In genomic region chr5:143134900-143135299, GRCh38 we compare ENCODE assay signal across 16 cellular contexts.
A peak's percentile ranks its signal among the peaks of the same experiment; 100 is the strongest.
DNase-seq lines count a peak whose midpoint lies in the region; ATAC-seq and TF ChIP-seq lines count a peak whose summit lies in the region.
"Had no signal": no experiment of that assay in that cellular context is flagged by ENCODE, and none has a peak within 500 bp of the region (broad histone marks: within the 10 kb centered on the region; RNA-seq: fewer than 3 reads in every experiment).

No MANE protein-coding gene starts in this region.

- H3K9ac ChIP-seq in skeletal muscle tissue (ENCODE audit: low read depth in 1 of 3, low read length in 3 of 3) = peak overlapping the region in 1 of 3 donors; percentile 52

- H3K9me3 ChIP-seq in left ventricle myocardium inferior (replicated peaks) (no peaks in the 10 kb centered on the region), skeletal muscle tissue (ENCODE audit: control insufficient read depth in 3 of 3, low read length in 3 of 3) (no peaks in the 10 kb centered on the region)
- H3K9me3 ChIP-seq: spleen, vagina had no signal

- no peak overlapping the region for H3K4me3 ChIP-seq in left ventricle myocardium inferior
- H3K4me3 ChIP-seq in skeletal muscle tissue (ENCODE audit: low read length in 3 of 3) = no peak overlapping the region
- H3K4me3 ChIP-seq: spleen, vagina had no signal

- peak overlapping the region; percentile 61 for H3K27ac ChIP-seq in left ventricle myocardium inferior (replicated peaks)
- H3K27ac ChIP-seq in skeletal muscle tissue (ENCODE audit: low read depth, low read length) = peak overlapping the region; percentile 79
- H3K27ac ChIP-seq in substantia nigra (ENCODE audit: low read depth, low read length, poor library complexity, severe bottlenecking) = no peak overlapping the region
- H3K27ac ChIP-seq: vagina had no signal

- H3K36me3 ChIP-seq in left ventricle myocardium inferior = peaks cover 20% of the 10 kb centered on the region
- H3K36me3 ChIP-seq in skeletal muscle tissue (ENCODE audit: control insufficient read depth in 3 of 3, insufficient read depth in 3 of 3, low read length in 3 of 3) = no peaks in the 10 kb centered on the region
- H3K36me3 ChIP-seq: vagina had no signal

- intact Hi-C loops in left ventricle myocardium inferior (cut with micrococcal nuclease) = no loop called here
- intact Hi-C loops in Right ventricle myocardium superior (cut with DNase I) = loop anchor here (10.0 kb wide), 1 partner anchor 80 kb away; no protein-coding TSS in a partner anchor

- DNase-seq in left ventricle myocardium inferior (no peak), Right ventricle myocardium superior (no peak), ecto neural progenitor cell (ENCODE audit: low spot score) (no peak), H4 (ENCODE audit: low spot score) (no peak), substantia nigra (lab: John Stamatoyannopoulos, UW) (no peak)
- DNase-seq: activated T-cell treated with anti-CD3 and anti-CD28 coated beads, Interleukin-2, amount 50 U/mL, for 4 hours; aorta; NCI-H1417; NCI-H524 treated with DMSO at 0.1 percent for 48 hours; spleen had no signal

- no peak for TF ChIP-seq CTCF in left ventricle myocardium inferior (IDR thresholded peaks at IDR 0.05; ENCODE audit: borderline replicate concordance)

- ATAC-seq in Right ventricle myocardium superior (ENCODE audit: poor library complexity) (no peak), GM21529 (IDR thresholded peaks at IDR 0.05; ENCODE audit: unreplicated experiment) (peak; percentile 70), HG03432 (IDR thresholded peaks at IDR 0.05; ENCODE audit: unreplicated experiment) (peak; percentile 89)
- ATAC-seq: left lobe of liver, Right ventricle myocardium inferior had no signal

- no peaks in the 10 kb centered on the region for H3K27me3 ChIP-seq in left ventricle myocardium inferior (ENCODE audit: low read depth)
- no peaks in the 10 kb centered on the region for H3K27me3 ChIP-seq in skeletal muscle tissue (ENCODE audit: control insufficient read depth in 3 of 3, insufficient read depth in 3 of 3, low read length in 3 of 3)
- H3K27me3 ChIP-seq: spleen, vagina had no signal

- peaks cover 87% of the 10 kb centered on the region for H3K4me1 ChIP-seq in left ventricle myocardium inferior
- peaks cover 46 to 65% (median 52%) of the 10 kb centered on the region in 3 donors for H3K4me1 ChIP-seq in skeletal muscle tissue (ENCODE audit: control insufficient read depth in 3 of 3, insufficient read depth in 3 of 3, low read length in 3 of 3)
